8 cellular contexts compared by ENCODE assay signal in genomic region chr13:39037880-39038568, GRCh38. TPM values are rescaled to one million over a fixed set of nuclear protein-coding genes. Genes with fewer than 3 reads are reported as not detected.
A peak's percentile ranks its signal among the peaks of the same experiment; 100 is the strongest.
DNase-seq lines count a peak whose midpoint lies in the region; ATAC-seq lines count a peak whose summit lies in the region.

NHLRC3 (plus strand) TSS chr13:39038456; CDS start chr13:39038640, 184 bp downstream.
PROSER1 (minus strand) TSS chr13:39038089; CDS start chr13:39037242, 847 bp downstream.

- peak; percentile 74 for ATAC-seq in GM19467 (IDR thresholded peaks at IDR 0.05; ENCODE audit: unreplicated experiment)
- peak; percentile 81 for ATAC-seq in activated CD8-positive, alpha-beta memory T cell treated with anti-CD3 and anti-CD28 coated beads, Interleukin-2, amount 10 ng/mL, durations not matched to agents 7 days and 5 days

- H3K27ac Mint-ChIP-seq in CD4-positive, alpha-beta memory T cell = peak within 1 kb of the TSS; percentile 90 to 99 (median 95)
- peak within 1 kb of the TSS; percentile 93 for H3K27ac Mint-ChIP-seq in activated CD8-positive, alpha-beta memory T cell treated with anti-CD3 and anti-CD28 coated beads, Interleukin-2, amount 10 ng/mL, durations not matched to agents 7 days and 5 days

- POLR2A ChIA-PET in CD4-positive, alpha-beta memory T cell (lab: Charles Lee; ENCODE audit: partially characterized antibody) = interaction anchor here (0.8 to 3.0 kb wide), 11 partner anchors 10 to 1981 kb away, joined by 3 to 17 read pairs (median 4); partner anchors contain the start of genes COG6, ELF1, SLC25A15 and UFM1

- H3K4ac ChIP-seq in mesendoderm (ENCODE audit: low read depth, low read length) = peak within 1 kb of the TSS; percentile 97

- peak; percentile 84 to 88 (median 85) for DNase-seq in CD4-positive, alpha-beta memory T cell
- DNase-seq in HS-5 (ENCODE audit: low read depth) (peak; percentile 56), NOMO-1 treated with dmso at 0.1 percent for 144 hours (lab: John Stamatoyannopoulos, UW; ENCODE audit: unreplicated experiment) (peak; percentile 92), mesendoderm (peak; percentile 92)
- DNase-seq in activated CD8-positive, alpha-beta memory T cell treated with anti-CD3 and anti-CD28 coated beads, Interleukin-2, amount 10 ng/mL, durations not matched to agents 7 days and 5 days = peak; percentile 93
- DNase-seq in stimulated activated CD8-positive, alpha-beta memory T cell treated with anti-CD3 and anti-CD28 coated beads, Interleukin-15, amount 100 ng/mL, for 1 hour (ENCODE audit: low read depth) = peak; percentile 70

- peak within 1 kb of the TSS; percentile 95 for H3K4me2 ChIP-seq in mesendoderm (ENCODE audit: low read length)

- peaks cover 37% of the 10 kb centered on the region for H3K79me2 ChIP-seq in mesendoderm (ENCODE audit: control insufficient read depth, insufficient read depth, low read length)

- H4K8ac ChIP-seq in mesendoderm (ENCODE audit: low read depth, low read length) = no peak within 1 kb of the TSS

- peak within 1 kb of the TSS; percentile 59 for H3K56ac ChIP-seq in mesendoderm (ENCODE audit: low read length)

- H3K9ac ChIP-seq in endocrine pancreas (ENCODE audit: control insufficient read depth, insufficient read depth, low read length) = peak within 1 kb of the TSS; percentile 87
- H3K9ac ChIP-seq in mesendoderm (ENCODE audit: low read length) = peak within 1 kb of the TSS; percentile 84

- H3K9me3 ChIP-seq in CD4-positive, alpha-beta memory T cell (ENCODE audit: control insufficient read depth in 1 of 2, low read length in 2 of 2) = no peaks in the 10 kb centered on the region
- no peaks in the 10 kb centered on the region for H3K9me3 ChIP-seq in endocrine pancreas (ENCODE audit: control insufficient read depth, low read length)

- peak within 1 kb of the TSS; percentile 73 for H3K27ac ChIP-seq in CD4-positive, alpha-beta memory T cell (ENCODE audit: low read depth, low read length)
- peak within 1 kb of the TSS; percentile 24 for H3K27ac ChIP-seq in mesendoderm (ENCODE audit: low read depth, low read length)

- H2BK15ac ChIP-seq in mesendoderm (replicated peaks; ENCODE audit: low read depth) = no peak within 1 kb of the TSS

- H2BK5ac ChIP-seq in mesendoderm (ENCODE audit: low read length) = no peak within 1 kb of the TSS

- H3K9me3 Mint-ChIP-seq in CD4-positive, alpha-beta memory T cell = no peaks in the 10 kb centered on the region
- no peaks in the 10 kb centered on the region for H3K9me3 Mint-ChIP-seq in activated CD8-positive, alpha-beta memory T cell treated with anti-CD3 and anti-CD28 coated beads, Interleukin-2, amount 10 ng/mL, durations not matched to agents 7 days and 5 days (ENCODE audit: low read depth)

- peak within 1 kb of the TSS; percentile 52 for H2BK120ac ChIP-seq in mesendoderm (ENCODE audit: low read depth, low read length)

- intact Hi-C loops in CD4-positive, alpha-beta memory T cell (cut with micrococcal nuclease) = loop anchor here (1.0 to 10.0 kb wide), 4 partner anchors 617 to 1979 kb away; partner anchors contain the start of genes COG6, MRPS31, SUPT20H and UFM1

- peak within 1 kb of the TSS; percentile 72 to 99 for H3K4me3 ChIP-seq in CD4-positive, alpha-beta memory T cell (ENCODE audit: low read length in 2 of 2)
- H3K4me3 ChIP-seq in endocrine pancreas (ENCODE audit: control insufficient read depth, insufficient read depth, low read length) = peak within 1 kb of the TSS; percentile 100
- H3K4me3 ChIP-seq in mesendoderm (ENCODE audit: low read length) = peak within 1 kb of the TSS; percentile 78

- H3K36me3 ChIP-seq in CD4-positive, alpha-beta memory T cell (ENCODE audit: insufficient read depth, low read length) = no peaks in the 10 kb centered on the region
- H3K36me3 ChIP-seq in endocrine pancreas (ENCODE audit: control insufficient read depth, insufficient read depth, low read length) (no peaks in the 10 kb centered on the region), mesendoderm (ENCODE audit: control insufficient read depth, insufficient read depth, low read length) (no peaks in the 10 kb centered on the region)

- CTCF ChIA-PET in CD4-positive, alpha-beta memory T cell (lab: Charles Lee; ENCODE audit: partially characterized antibody) = interaction anchor here (0.7 to 2.5 kb wide), 6 partner anchors 9 to 590 kb away, joined by 3 to 8 read pairs (median 3); no protein-coding TSS in a partner anchor
- CTCF ChIA-PET in activated CD8-positive, alpha-beta memory T cell treated with anti-CD3 and anti-CD28 coated beads, Interleukin-2, amount 10 ng/mL, durations not matched to agents 7 days and 5 days (lab: Charles Lee) = interaction anchor here (0.8 to 2.4 kb wide), 8 partner anchors 8 to 574 kb away, joined by 3 to 8 read pairs (median 4); no protein-coding TSS in a partner anchor

- H3K79me1 ChIP-seq in mesendoderm (ENCODE audit: low read length) = peaks cover 2% of the 10 kb centered on the region

- H2AK5ac ChIP-seq in mesendoderm (ENCODE audit: low read length) = no peak within 1 kb of the TSS

- H3K27me3 Mint-ChIP-seq in CD4-positive, alpha-beta memory T cell = no peaks in the 10 kb centered on the region
- no peaks in the 10 kb centered on the region for H3K27me3 Mint-ChIP-seq in activated CD8-positive, alpha-beta memory T cell treated with anti-CD3 and anti-CD28 coated beads, Interleukin-2, amount 10 ng/mL, durations not matched to agents 7 days and 5 days

- H3K36me3 Mint-ChIP-seq in CD4-positive, alpha-beta memory T cell = peaks cover 0 to 32% of the 10 kb centered on the region in 2 donors
- H3K36me3 Mint-ChIP-seq in activated CD8-positive, alpha-beta memory T cell treated with anti-CD3 and anti-CD28 coated beads, Interleukin-2, amount 10 ng/mL, durations not matched to agents 7 days and 5 days = peaks cover 15% of the 10 kb centered on the region

- H3K23ac ChIP-seq in mesendoderm (ENCODE audit: low read length) = peak within 1 kb of the TSS; percentile 3

- H3K18ac ChIP-seq in mesendoderm (ENCODE audit: low read length) = peak within 1 kb of the TSS; percentile 94

- H3K4me1 Mint-ChIP-seq in CD4-positive, alpha-beta memory T cell = peaks cover 35 to 72% (median 58%) of the 10 kb centered on the region in 4 donors
- peaks cover 50% of the 10 kb centered on the region for H3K4me1 Mint-ChIP-seq in activated CD8-positive, alpha-beta memory T cell treated with anti-CD3 and anti-CD28 coated beads, Interleukin-2, amount 10 ng/mL, durations not matched to agents 7 days and 5 days

- H4K5ac ChIP-seq in mesendoderm (ENCODE audit: low read length) = no peak within 1 kb of the TSS

- peaks cover 62% of the 10 kb centered on the region for H3K4me1 ChIP-seq in CD4-positive, alpha-beta memory T cell (ENCODE audit: insufficient read depth, low read length)
- peaks cover 23% of the 10 kb centered on the region for H3K4me1 ChIP-seq in endocrine pancreas (ENCODE audit: control insufficient read depth, insufficient read depth, low read length)
- H3K4me1 ChIP-seq in mesendoderm (ENCODE audit: control insufficient read depth, low read depth, low read length) = peaks cover 6% of the 10 kb centered on the region

- H3K27me3 ChIP-seq in CD4-positive, alpha-beta memory T cell (ENCODE audit: insufficient read depth, low read length) = no peaks in the 10 kb centered on the region
- H3K27me3 ChIP-seq in endocrine pancreas (ENCODE audit: control insufficient read depth, insufficient read depth, low read length) (no peaks in the 10 kb centered on the region), mesendoderm (ENCODE audit: insufficient read depth, low read length, poor library complexity) (no peaks in the 10 kb centered on the region)

- peak within 1 kb of the TSS; percentile 88 to 100 (median 95) for H3K4me3 Mint-ChIP-seq in CD4-positive, alpha-beta memory T cell
- peak within 1 kb of the TSS; percentile 88 for H3K4me3 Mint-ChIP-seq in activated CD8-positive, alpha-beta memory T cell treated with anti-CD3 and anti-CD28 coated beads, Interleukin-2, amount 10 ng/mL, durations not matched to agents 7 days and 5 days

- WGBS in mesendoderm (ENCODE audit: extremely low coverage, insufficient coverage, low lambda C conversion rate) = no CpG with 5 or more reads among the region's 41 CpGs

RNA-seq across cellular contexts. Expression of gene NHLRC3, which starts in this region (rescaled TPM):
- total RNA-seq in CD4-positive, alpha-beta memory T cell = 10 to 100 TPM; 26.5 to 27.3 TPM
- 1 to 10 TPM; 4.6 to 6.4 TPM for polyA plus RNA-seq in CD4-positive, alpha-beta memory T cell
- total RNA-seq in activated CD8-positive, alpha-beta memory T cell treated with anti-CD3 and anti-CD28 coated beads, Interleukin-2, amount 10 ng/mL, durations not matched to agents 7 days and 5 days = 10 to 100 TPM; 29.2 to 30.6 TPM
- 5.2 TPM for polyA plus RNA-seq in mesendoderm (2013, experiment 1 of 2)
- polyA plus RNA-seq in mesendoderm (2013, experiment 2 of 2) = 5.4 TPM

RNA-seq across cellular contexts. Expression of gene PROSER1, which starts in this region (rescaled TPM):
- 10 to 100 TPM; 48.1 to 49.5 TPM for total RNA-seq in CD4-positive, alpha-beta memory T cell
- 10 to 100 TPM in 1 of 2 donors, 1 to 10 TPM in 1; 3.5 to 20.6 TPM for polyA plus RNA-seq in CD4-positive, alpha-beta memory T cell
- 10 to 100 TPM; 65.0 to 89.2 TPM for total RNA-seq in activated CD8-positive, alpha-beta memory T cell treated with anti-CD3 and anti-CD28 coated beads, Interleukin-2, amount 10 ng/mL, durations not matched to agents 7 days and 5 days
- polyA plus RNA-seq in mesendoderm (2013, experiment 1 of 2) = 75.1 TPM
- 71.0 TPM for polyA plus RNA-seq in mesendoderm (2013, experiment 2 of 2)

Comparison
In these comparisons a context has a peak if more than half of its experiments do, and no peak if none do; other contexts are left out.
1. Peak in every context shown above with its lines: DNase-seq, ATAC-seq, H3K4me3 ChIP-seq and H3K27ac ChIP-seq.